In the genomic region with DNA sequence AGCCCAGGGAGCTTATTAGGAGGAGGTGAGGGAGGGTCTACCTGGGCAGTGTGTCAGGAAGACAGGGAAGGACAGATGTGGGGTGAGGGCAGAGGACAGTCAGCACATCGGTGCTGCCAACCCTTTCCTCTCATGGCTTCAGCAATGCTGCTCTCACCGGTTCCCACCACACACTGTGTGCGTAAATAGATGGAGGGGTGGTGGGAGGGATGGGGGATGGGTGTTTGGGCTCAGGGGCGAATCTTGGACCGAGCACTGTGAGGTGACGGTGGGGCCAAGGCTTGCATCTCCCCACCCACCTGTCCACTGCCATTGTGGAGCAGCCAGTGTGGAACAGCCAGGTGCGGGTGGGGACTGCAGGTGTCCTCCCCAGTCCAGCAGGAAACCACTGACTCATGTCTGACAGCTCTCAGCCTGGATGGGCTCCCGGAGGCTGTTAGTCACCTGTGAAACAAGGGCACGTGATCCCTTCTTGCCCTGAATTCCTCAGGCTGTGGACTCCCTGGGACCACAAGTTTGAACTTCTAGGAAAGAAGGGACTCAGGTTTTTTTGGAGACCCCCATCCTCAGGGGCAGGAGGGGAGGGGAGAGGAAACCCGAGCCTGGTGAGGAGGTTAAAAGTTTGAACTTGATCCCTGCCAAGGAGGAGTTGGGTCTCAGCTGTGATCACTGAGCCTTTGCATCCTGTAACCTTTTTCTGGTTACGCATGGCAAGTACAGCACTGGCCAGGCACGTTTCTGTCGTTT, we compare ENCODE assay signal across 9 cellular contexts. TPM values are rescaled to one million over a fixed set of nuclear protein-coding genes. Genes with fewer than 3 reads are reported as not detected.
DNase-seq lines count a peak whose midpoint lies in the region; ATAC-seq and TF ChIP-seq lines count a peak whose summit lies in the region.
"Had no signal": no experiment of that assay in that cellular context is flagged by ENCODE, and none has a peak within 500 bp of the region (broad histone marks: within the 10 kb centered on the region; RNA-seq: fewer than 3 reads in every experiment).

No MANE protein-coding gene starts in this region.

- no peaks in the 10 kb centered on the region for H3K9me3 ChIP-seq in SK-N-SH
- no peaks in the 10 kb centered on the region for H3K9me3 ChIP-seq in transverse colon

- no peaks in the 10 kb centered on the region for H3F3A ChIP-seq in SK-N-SH (replicated peaks; ENCODE audit: insufficient read depth)

- no peaks in the 10 kb centered on the region for H3K9me2 ChIP-seq in SK-N-SH

- WGBS in SK-N-SH (ENCODE audit: low lambda C conversion rate): 55% methylated on average over 11 of the region's 13 CpGs
- WGBS in transverse colon (ENCODE audit: low coverage in 1 of 2), 2 donors: 48% methylated on average over 13 of the region's 13 CpGs; no CpG with 5 or more reads in 1 of the 2 donors

- POLR2A ChIA-PET in SK-N-SH (lab: Yijun Ruan, JAX): no interaction called here

- no peak for DNase-seq in SK-N-SH
- peak; percentile 86 for DNase-seq in NCI-H69 (lab: John Stamatoyannopoulos, UW)
- DNase-seq in fibroblast of the aortic adventitia (ENCODE audit: low read depth): peak; percentile 11
- DNase-seq in transverse colon: peak; percentile 80
- no peak for DNase-seq in activated CD4-positive, alpha-beta T cell treated with anti-CD3 and anti-CD28 coated beads for 48 hours
- no peak for DNase-seq in Ammon's horn (ENCODE audit: low spot score)
- DNase-seq in NCI-H1436 treated with DMSO at 0.1 percent for 48 hours (lab: John Stamatoyannopoulos, UW): no peak
- DNase-seq: cerebellar nuclear complex had no signal

- no peak overlapping the region for H3K9ac ChIP-seq in SK-N-SH

- H3K4me2 ChIP-seq in SK-N-SH: no peak overlapping the region

- in situ Hi-C loops in transverse colon (cut with MboI; ENCODE audit: low pct_ligation_motif_present in 1 of 4, low pct_unique_long_range_greater_than_20kb in 1 of 4, low sequenced_read_pairs in 3 of 4): no loop called here

- H3K4me3 ChIP-seq in SK-N-SH (ENCODE audit: low read depth in 2 of 2, low read length in 1 of 2): no peak overlapping the region
- H3K4me3 ChIP-seq in fibroblast of the aortic adventitia (ENCODE audit: low read depth, low read length): no peak overlapping the region
- H3K4me3 ChIP-seq in transverse colon: no peak overlapping the region

- TF ChIP-seq CTCF in SK-N-SH (IDR thresholded peaks at IDR 0.05): no peak
- no peak for TF ChIP-seq CTCF in fibroblast of the aortic adventitia (IDR thresholded peaks at IDR 0.05; ENCODE audit: insufficient read depth, low read length)
- no peak for TF ChIP-seq CTCF in transverse colon (IDR thresholded peaks at IDR 0.05)

- CTCF ChIA-PET in SK-N-SH (lab: Yijun Ruan, JAX): interaction anchor here (1.3 kb wide), 1 partner anchor 10 kb away, joined by 3 read pairs; no protein-coding TSS in a partner anchor

- intact Hi-C loops in transverse colon (cut with DNase I; ENCODE audit: low total_unique reads): no loop called here

- TF ChIP-seq RAD21 in SK-N-SH (IDR thresholded peaks at IDR 0.05; ENCODE audit: low read length): no peak

- H4K20me1 ChIP-seq in SK-N-SH (ENCODE audit: insufficient read depth): no peaks in the 10 kb centered on the region

- H3K27ac ChIP-seq in SK-N-SH (ENCODE audit: low read depth in 2 of 2, low read length in 1 of 2) (no peak overlapping the region), transverse colon (no peak overlapping the region)

- TF ChIP-seq EP300 in SK-N-SH (IDR thresholded peaks at IDR 0.05; ENCODE audit: borderline replicate concordance in 1 of 2, low read depth in 1 of 2, low read length in 1 of 2) (no peak), transverse colon (IDR thresholded peaks at IDR 0.05; ENCODE audit: low read depth) (no peak)

- TF ChIP-seq POLR2A in transverse colon (IDR thresholded peaks at IDR 0.05): no peak

- no peaks in the 10 kb centered on the region for H3K36me3 ChIP-seq in SK-N-SH (replicated peaks in 1 of 2; ENCODE audit: control insufficient read depth in 1 of 2, insufficient read depth in 2 of 2, low read length in 1 of 2)
- no peaks in the 10 kb centered on the region for H3K36me3 ChIP-seq in transverse colon

- H3K79me2 ChIP-seq in SK-N-SH (ENCODE audit: insufficient read depth): no peaks in the 10 kb centered on the region

- H3K4me1 ChIP-seq in SK-N-SH (ENCODE audit: control insufficient read depth in 1 of 2, insufficient read depth in 2 of 2, low read depth in 1 of 2, low read length in 1 of 2) (no peaks in the 10 kb centered on the region; a peak in 1 of 4 replicates), transverse colon (peaks cover 6 to 38% (median 19%) of the 10 kb centered on the region in 4 donors)

- ATAC-seq in SK-N-SH treated with all-trans-retinoic acid at 6 μM for 48 hours: no peak

- H3K27me3 ChIP-seq in SK-N-SH (ENCODE audit: insufficient read depth): no peaks in the 10 kb centered on the region
- H3K27me3 ChIP-seq in transverse colon: no peaks in the 10 kb centered on the region

- no peak overlapping the region for H2AFZ ChIP-seq in SK-N-SH (ENCODE audit: low read depth)

TF ChIP-seq in SK-N-SH, 30 proteins besides CTCF, POLR2A, EP300 and RAD21 (continues in another document):
- TF ChIP-seq FOSL2 (IDR thresholded peaks at IDR 0.05; ENCODE audit: borderline replicate concordance, low read depth) (peak; percentile 21; the same call in 1 of the 2 replicates), TAF1 (IDR thresholded peaks at IDR 0.05; ENCODE audit: borderline replicate concordance, low read depth, low read length) (no peak), JUND (IDR thresholded peaks at IDR 0.05) (0 out of 2 replicates have a peak, but pooled peaks have one; percentile 4), TCF12 (IDR thresholded peaks at IDR 0.05) (peak; percentile 33; the same call in 1 of the 2 replicates)
- TF ChIP-seq, protein P1, sequence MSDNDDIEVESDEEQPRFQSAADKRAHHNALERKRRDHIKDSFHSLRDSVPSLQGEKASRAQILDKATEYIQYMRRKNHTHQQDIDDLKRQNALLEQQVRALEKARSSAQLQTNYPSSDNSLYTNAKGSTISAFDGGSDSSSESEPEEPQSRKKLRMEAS (IDR thresholded peaks at IDR 0.05; ENCODE audit: low read depth): no peak
- TF ChIP-seq, protein P2, sequence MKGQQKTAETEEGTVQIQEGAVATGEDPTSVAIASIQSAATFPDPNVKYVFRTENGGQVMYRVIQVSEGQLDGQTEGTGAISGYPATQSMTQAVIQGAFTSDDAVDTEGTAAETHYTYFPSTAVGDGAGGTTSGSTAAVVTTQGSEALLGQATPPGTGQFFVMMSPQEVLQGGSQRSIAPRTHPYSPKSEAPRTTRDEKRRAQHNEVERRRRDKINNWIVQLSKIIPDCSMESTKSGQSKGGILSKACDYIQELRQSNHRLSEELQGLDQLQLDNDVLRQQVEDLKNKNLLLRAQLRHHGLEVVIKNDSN (IDR thresholded peaks at IDR 0.05; ENCODE audit: borderline replicate concordance, low read depth): peak; percentile 75
- TF ChIP-seq, protein P3, sequence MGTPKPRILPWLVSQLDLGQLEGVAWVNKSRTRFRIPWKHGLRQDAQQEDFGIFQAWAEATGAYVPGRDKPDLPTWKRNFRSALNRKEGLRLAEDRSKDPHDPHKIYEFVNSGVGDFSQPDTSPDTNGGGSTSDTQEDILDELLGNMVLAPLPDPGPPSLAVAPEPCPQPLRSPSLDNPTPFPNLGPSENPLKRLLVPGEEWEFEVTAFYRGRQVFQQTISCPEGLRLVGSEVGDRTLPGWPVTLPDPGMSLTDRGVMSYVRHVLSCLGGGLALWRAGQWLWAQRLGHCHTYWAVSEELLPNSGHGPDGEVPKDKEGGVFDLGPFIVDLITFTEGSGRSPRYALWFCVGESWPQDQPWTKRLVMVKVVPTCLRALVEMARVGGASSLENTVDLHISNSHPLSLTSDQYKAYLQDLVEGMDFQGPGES (IDR thresholded peaks at IDR 0.05; ENCODE audit: low read depth, low read length): no peak

TF ChIP-seq in SK-N-SH treated with all-trans-retinoic acid at 6 μM for 48 hours, 23 proteins besides CTCF, POLR2A, EP300 and RAD21 (continues in another document):
- TF ChIP-seq, protein P4, sequence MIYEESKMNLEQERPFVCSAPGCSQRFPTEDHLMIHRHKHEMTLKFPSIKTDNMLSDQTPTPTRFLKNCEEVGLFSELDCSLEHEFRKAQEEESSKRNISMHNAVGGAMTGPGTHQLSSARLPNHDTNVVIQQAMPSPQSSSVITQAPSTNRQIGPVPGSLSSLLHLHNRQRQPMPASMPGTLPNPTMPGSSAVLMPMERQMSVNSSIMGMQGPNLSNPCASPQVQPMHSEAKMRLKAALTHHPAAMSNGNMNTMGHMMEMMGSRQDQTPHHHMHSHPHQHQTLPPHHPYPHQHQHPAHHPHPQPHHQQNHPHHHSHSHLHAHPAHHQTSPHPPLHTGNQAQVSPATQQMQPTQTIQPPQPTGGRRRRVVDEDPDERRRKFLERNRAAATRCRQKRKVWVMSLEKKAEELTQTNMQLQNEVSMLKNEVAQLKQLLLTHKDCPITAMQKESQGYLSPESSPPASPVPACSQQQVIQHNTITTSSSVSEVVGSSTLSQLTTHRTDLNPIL (CRISPR knock-in tag; IDR thresholded peaks at IDR 0.05; ENCODE audit: low read depth): no peak
- TF ChIP-seq, protein P5, sequence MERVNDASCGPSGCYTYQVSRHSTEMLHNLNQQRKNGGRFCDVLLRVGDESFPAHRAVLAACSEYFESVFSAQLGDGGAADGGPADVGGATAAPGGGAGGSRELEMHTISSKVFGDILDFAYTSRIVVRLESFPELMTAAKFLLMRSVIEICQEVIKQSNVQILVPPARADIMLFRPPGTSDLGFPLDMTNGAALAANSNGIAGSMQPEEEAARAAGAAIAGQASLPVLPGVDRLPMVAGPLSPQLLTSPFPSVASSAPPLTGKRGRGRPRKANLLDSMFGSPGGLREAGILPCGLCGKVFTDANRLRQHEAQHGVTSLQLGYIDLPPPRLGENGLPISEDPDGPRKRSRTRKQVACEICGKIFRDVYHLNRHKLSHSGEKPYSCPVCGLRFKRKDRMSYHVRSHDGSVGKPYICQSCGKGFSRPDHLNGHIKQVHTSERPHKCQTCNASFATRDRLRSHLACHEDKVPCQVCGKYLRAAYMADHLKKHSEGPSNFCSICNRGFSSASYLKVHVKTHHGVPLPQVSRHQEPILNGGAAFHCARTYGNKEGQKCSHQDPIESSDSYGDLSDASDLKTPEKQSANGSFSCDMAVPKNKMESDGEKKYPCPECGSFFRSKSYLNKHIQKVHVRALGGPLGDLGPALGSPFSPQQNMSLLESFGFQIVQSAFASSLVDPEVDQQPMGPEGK (CRISPR knock-in tag; IDR thresholded peaks at IDR 0.05; ENCODE audit: borderline replicate concordance): no peak
- TF ChIP-seq PPARA (CRISPR knock-in tag; IDR thresholded peaks at IDR 0.05; ENCODE audit: borderline replicate concordance) (no peak), ZFP30 (CRISPR knock-in tag; IDR thresholded peaks at IDR 0.05) (no peak)

RNA-seq across cellular contexts. Expression of a gene that starts 42.7 kb away (rescaled TPM):
- polyA plus RNA-seq in SK-N-SH (2012; rRNA removed): 0.19 and 0.38 TPM in 2 replicates
- polyA plus RNA-seq in SK-N-SH (2012; cell fraction: cytosol; rRNA removed): 0.19 and 0.42 TPM in 2 replicates
- 0.26 and 0.39 TPM in 2 replicates for polyA plus RNA-seq in SK-N-SH (2012; cell fraction: nucleus; rRNA removed)
- total RNA-seq in fibroblast of the aortic adventitia (ENCODE audit: low replicate concordance) (not detected in 2 replicates), transverse colon (100 to 1,000 TPM in 1 of 4 donors, 10 to 100 TPM in 3; 51.1 to 168 (median 68.9) TPM)

RNA-seq across cellular contexts. Expression of a gene that starts 48.1 kb away (rescaled TPM):
- polyA plus RNA-seq in SK-N-SH (2012; rRNA removed): 9.9 and 13.2 TPM in 2 replicates
- 8.7 and 9.5 TPM in 2 replicates for polyA plus RNA-seq in SK-N-SH (2012; cell fraction: cytosol; rRNA removed)
- 25.2 and 30.9 TPM in 2 replicates for polyA plus RNA-seq in SK-N-SH (2012; cell fraction: nucleus; rRNA removed)
- 23.9 and 28.9 TPM in 2 replicates for total RNA-seq in fibroblast of the aortic adventitia (ENCODE audit: low replicate concordance)
- 10 to 100 TPM; 10.1 to 78.2 (median 16.4) TPM for total RNA-seq in transverse colon

Comparison
In these comparisons a context has a peak if more than half of its experiments do, and no peak if none do; other contexts are left out.
1. DNase-seq: peak in NCI-H69 (single experiment), fibroblast of the aortic adventitia (single experiment) and transverse colon (single experiment); none in SK-N-SH (single experiment), activated CD4-positive, alpha-beta T cell treated with anti-CD3 and anti-CD28 coated beads for 48 hours (single experiment), Ammon's horn (single experiment) and NCI-H1436 treated with DMSO at 0.1 percent for 48 hours (single experiment).
2. RNA of a gene that starts 42.7 kb away (total RNA-seq): 51.1 to 168 TPM in transverse colon; not detected in fibroblast of the aortic adventitia; every median in the first group is over 10 times any median in the second.